ENCODE assay signal across 22 cellular contexts in the genomic region with DNA sequence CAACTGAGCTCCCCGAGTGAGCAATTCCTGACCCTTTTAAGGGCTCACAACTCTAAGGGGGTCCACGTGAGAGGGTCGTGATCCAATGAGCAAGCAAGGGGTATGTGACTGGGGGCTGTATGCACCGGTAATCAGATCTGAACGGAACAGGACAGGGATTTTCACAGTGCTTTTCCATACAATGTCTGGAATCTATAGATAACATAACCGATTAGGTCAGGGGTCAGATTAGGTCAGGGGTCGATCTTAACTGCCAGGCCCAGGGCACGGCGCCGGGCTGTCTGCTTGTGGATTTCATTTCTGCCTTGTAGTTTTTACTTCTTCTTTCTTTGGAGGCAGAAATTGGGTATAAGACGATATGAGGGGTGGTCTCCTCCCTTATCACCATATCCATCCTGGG. TPM values are rescaled to one million over a fixed set of nuclear protein-coding genes. Genes with fewer than 3 reads are reported as not detected.
"Had no signal": no experiment of that assay in that cellular context is flagged by ENCODE, and none has a peak within 500 bp of the region (broad histone marks: within the 10 kb centered on the region; RNA-seq: fewer than 3 reads in every experiment).

No MANE protein-coding gene starts in this region.

- DNase-seq: effector memory CD4-positive, alpha-beta T cell; esophagus squamous epithelium; immature natural killer cell; left cardiac atrium; left ventricle myocardium inferior; mucosa of descending colon; naive thymus-derived CD8-positive, alpha-beta T cell; spleen; stimulated activated CD4-positive, alpha-beta T cell treated with anti-CD3 and anti-CD28 coated beads, Interleukin-15, amount 100 ng/mL, for 24 hours; stimulated activated CD4-positive, alpha-beta T cell treated with anti-CD3 and anti-CD28 coated beads, Interleukin-1b, Interleukin-23, amount 100 ng/mL, for 48 hours; stimulated activated CD4-positive, alpha-beta T cell treated with anti-CD3 and anti-CD28 coated beads, Interleukin-4, amount 100 ng/mL, for 24 hours had no signal

- H3K27me3 ChIP-seq: esophagus squamous epithelium, spleen, tibial artery had no signal

- H3K9me3 Mint-ChIP-seq: immature natural killer cell; naive thymus-derived CD8-positive, alpha-beta T cell; neural crest cell; stimulated activated memory B cell treated with anti-CD40 and anti-IgM and Interleukin-4, amounts not matched to agents 10 μg/mL and 1 μg/mL and 100 μg/mL, for 72 hours; stimulated activated naive CD8-positive, alpha-beta T cell treated with anti-CD3 and anti-CD28 coated beads, Interleukin-15, Interleukin-2, amounts not matched to agents 100 ng/mL and 50 ng/mL, for 24 hours had no signal

- H3K27me3 Mint-ChIP-seq: stimulated activated memory B cell treated with anti-CD40 and anti-IgM and Interleukin-4, amounts not matched to agents 10 μg/mL and 1 μg/mL and 100 μg/mL, for 72 hours; stimulated activated naive CD8-positive, alpha-beta T cell treated with anti-CD3 and anti-CD28 coated beads, Interleukin-15, Interleukin-2, amounts not matched to agents 100 ng/mL and 50 ng/mL, for 24 hours had no signal

- H3K36me3 Mint-ChIP-seq: immature natural killer cell; naive thymus-derived CD8-positive, alpha-beta T cell; stimulated activated memory B cell treated with anti-CD40 and anti-IgM and Interleukin-4, amounts not matched to agents 10 μg/mL and 1 μg/mL and 100 μg/mL, for 72 hours had no signal

- H3K9me3 ChIP-seq: esophagus squamous epithelium, left ventricle myocardium inferior, mucosa of descending colon, prostate gland, spleen, tibial artery had no signal

- H3K27ac ChIP-seq: epithelial cell of prostate, esophagus squamous epithelium, left ventricle myocardium inferior, prostate gland, tibial artery had no signal

- FAIRE-seq: keratinocyte had no signal

- H3K27ac Mint-ChIP-seq: immature natural killer cell; stimulated activated memory B cell treated with anti-CD40 and anti-IgM and Interleukin-4, amounts not matched to agents 10 μg/mL and 1 μg/mL and 100 μg/mL, for 72 hours; stimulated activated naive CD8-positive, alpha-beta T cell treated with anti-CD3 and anti-CD28 coated beads, Interleukin-15, Interleukin-2, amounts not matched to agents 100 ng/mL and 50 ng/mL, for 24 hours had no signal

- H3K4me3 ChIP-seq: esophagus squamous epithelium, left ventricle myocardium inferior, mucosa of descending colon, prostate gland, spleen, tibial artery had no signal

- ATAC-seq: left cardiac atrium; mucosa of descending colon; naive thymus-derived CD8-positive, alpha-beta T cell; sciatic nerve; stimulated activated memory B cell treated with anti-CD40 and anti-IgM and Interleukin-4, amounts not matched to agents 10 μg/mL and 1 μg/mL and 100 μg/mL, for 72 hours had no signal

- H3K4me1 ChIP-seq: prostate gland had no signal

- H3K36me3 ChIP-seq: esophagus squamous epithelium, left ventricle myocardium inferior, prostate gland, spleen, tibial artery had no signal

- H3K4me3 Mint-ChIP-seq: immature natural killer cell; stimulated activated memory B cell treated with anti-CD40 and anti-IgM and Interleukin-4, amounts not matched to agents 10 μg/mL and 1 μg/mL and 100 μg/mL, for 72 hours; stimulated activated naive CD8-positive, alpha-beta T cell treated with anti-CD3 and anti-CD28 coated beads, Interleukin-15, Interleukin-2, amounts not matched to agents 100 ng/mL and 50 ng/mL, for 24 hours had no signal

RNA-seq across cellular contexts. Expression of a gene that starts 30.7 kb away (rescaled TPM):
- total RNA-seq: esophagus squamous epithelium; left cardiac atrium; left ventricle myocardium inferior; lung microvascular endothelial cell; naive thymus-derived CD8-positive, alpha-beta T cell; renal cortical epithelial cell; sciatic nerve; spleen; ureter had no signal
- polyA plus RNA-seq: keratinocyte, spleen had no signal
